ENCODE assay signal across 26 cellular contexts in the genomic region with DNA sequence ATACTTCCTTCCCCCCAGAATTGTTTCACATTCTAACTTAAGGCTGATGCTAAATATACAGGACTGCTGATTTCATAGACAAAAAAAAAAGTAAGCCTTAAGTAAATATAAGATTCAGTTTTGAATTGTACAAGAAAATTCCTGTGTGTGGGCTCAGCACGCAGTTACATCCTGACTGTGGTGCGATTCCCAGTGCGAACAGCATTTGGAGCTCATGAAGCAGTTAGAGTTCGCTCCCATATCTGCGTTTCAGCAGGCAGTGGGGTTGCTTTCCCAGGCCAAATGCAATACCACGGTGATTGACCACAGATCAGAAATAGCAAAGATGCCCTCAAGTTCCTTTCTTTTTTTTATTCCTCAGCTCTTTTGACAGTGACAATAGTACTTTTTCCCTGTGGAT.
DNase-seq lines count a peak whose midpoint lies in the region; ATAC-seq and TF ChIP-seq lines count a peak whose summit lies in the region.
"Had no signal": no experiment of that assay in that cellular context is flagged by ENCODE, and none has a peak within 500 bp of the region (broad histone marks: within the 10 kb centered on the region; RNA-seq: fewer than 3 reads in every experiment).

No MANE protein-coding gene starts in this region.

- TF ChIP-seq POLR2A in upper lobe of left lung (IDR thresholded peaks at IDR 0.05) = no peak

- no peak for TF ChIP-seq EP300 in upper lobe of left lung (IDR thresholded peaks at IDR 0.05)

- in situ Hi-C loops in brain microvascular endothelial cell (cut with HindIII; ENCODE audit: low pct_ligation_motif_present, low sequenced_read_pairs) = no loop called here

- peaks cover 43% of the 10 kb centered on the region for H3K4me1 ChIP-seq in SJCRH30
- H3K4me1 ChIP-seq in upper lobe of left lung = no peaks in the 10 kb centered on the region
- H3K4me1 ChIP-seq: esophagus squamous epithelium, gastrocnemius medialis, Peyer's patch had no signal

- no peak for DNase-seq in SJCRH30
- DNase-seq in brain microvascular endothelial cell = peak; percentile 71
- DNase-seq in hepatic stellate cell (ENCODE audit: low spot score) = peak; percentile 16
- DNase-seq in skeletal muscle cell (ENCODE audit: low read depth) = peak; percentile 30
- DNase-seq in foreskin melanocyte = no peak
- no peak for DNase-seq in stimulated activated naive CD4-positive, alpha-beta T cell treated with Interleukin-2 at 50 U/mL for 16 hours (lab: John Stamatoyannopoulos, UW)
- DNase-seq in upper lobe of left lung = no peak
- DNase-seq: activated CD8-positive, alpha-beta T cell treated with anti-CD3 and anti-CD28 coated beads for 36 hours; activated naive CD4-positive, alpha-beta T cell treated with anti-CD3 and anti-CD28 coated beads, Interleukin-2, amount 50 U/mL, for 16 hours; caudate nucleus; COR-L47; esophagus squamous epithelium; gastrocnemius medialis; Karpas-422; NCI-H1436; NCI-H2081 treated with DMSO at 0.1 percent for 48 hours; NCI-H345; nephron progenitor cell; ovary; Peyer's patch; retina; SHP77; trophoblast cell had no signal

- H3K4me3 ChIP-seq in SJCRH30 = no peak overlapping the region
- no peak overlapping the region for H3K4me3 ChIP-seq in brain microvascular endothelial cell (ENCODE audit: low read depth, low read length)
- no peak overlapping the region for H3K4me3 ChIP-seq in skeletal muscle cell (ENCODE audit: low read depth, low read length)
- no peak overlapping the region for H3K4me3 ChIP-seq in upper lobe of left lung
- H3K4me3 ChIP-seq: esophagus squamous epithelium, gastrocnemius medialis, ovary, Peyer's patch had no signal

- ATAC-seq in GM19463 (IDR thresholded peaks at IDR 0.05; ENCODE audit: unreplicated experiment) (no peak), upper lobe of left lung (ENCODE audit: low FRiP score in 2 of 2) (no peak)
- ATAC-seq: activated CD8-positive, alpha-beta T cell treated with anti-CD3 and anti-CD28 coated beads for 36 hours; gastrocnemius medialis; HCT116 had no signal

- H3K36me3 ChIP-seq in SJCRH30 = peaks cover 2% of the 10 kb centered on the region; the same call in 1 of the 2 replicates
- H3K36me3 ChIP-seq in brain microvascular endothelial cell (replicated peaks) = no peaks in the 10 kb centered on the region
- no peaks in the 10 kb centered on the region for H3K36me3 ChIP-seq in upper lobe of left lung
- H3K36me3 ChIP-seq: esophagus squamous epithelium, gastrocnemius medialis, ovary had no signal

- no peaks in the 10 kb centered on the region for H3K27me3 ChIP-seq in SJCRH30
- no peaks in the 10 kb centered on the region for H3K27me3 ChIP-seq in brain microvascular endothelial cell (replicated peaks)
- no peaks in the 10 kb centered on the region for H3K27me3 ChIP-seq in upper lobe of left lung
- H3K27me3 ChIP-seq: esophagus squamous epithelium, gastrocnemius medialis, ovary, Peyer's patch had no signal

- 27 to 31% methylated on average over 6 of the region's 6 CpGs for WGBS in upper lobe of left lung, 2 donors

- no peaks in the 10 kb centered on the region for H3K9me3 ChIP-seq in SJCRH30 (replicated peaks)
- no peaks in the 10 kb centered on the region for H3K9me3 ChIP-seq in upper lobe of left lung
- H3K9me3 ChIP-seq: esophagus squamous epithelium, gastrocnemius medialis, ovary, Peyer's patch had no signal

- TF ChIP-seq CTCF in brain microvascular endothelial cell (IDR thresholded peaks at IDR 0.05; ENCODE audit: low read depth, low read length, missing control alignments) = no peak
- no peak for TF ChIP-seq CTCF in upper lobe of left lung (IDR thresholded peaks at IDR 0.05)

- peak overlapping the region; percentile 89 for H3K27ac ChIP-seq in SJCRH30
- no peak overlapping the region for H3K27ac ChIP-seq in brain microvascular endothelial cell
- H3K27ac ChIP-seq in upper lobe of left lung = no peak overlapping the region
- H3K27ac ChIP-seq: C4-2B, esophagus squamous epithelium, gastrocnemius medialis, ovary, Peyer's patch had no signal

Comparison
In these comparisons a context has a peak if more than half of its experiments do, and no peak if none do; other contexts are left out.
1. DNase-seq: peak in brain microvascular endothelial cell (single experiment), hepatic stellate cell (single experiment) and skeletal muscle cell (single experiment); none in SJCRH30 (0 of 2), foreskin melanocyte (single experiment), stimulated activated naive CD4-positive, alpha-beta T cell treated with Interleukin-2 at 50 U/mL for 16 hours (single experiment) and upper lobe of left lung (0 of 2).